8 cellular contexts compared by ENCODE assay signal in genomic region chr5:170296935-170297588, GRCh38.
A peak's percentile ranks its signal among the peaks of the same experiment; 100 is the strongest.
DNase-seq lines count a peak whose midpoint lies in the region; ATAC-seq lines count a peak whose summit lies in the region.

No MANE protein-coding gene starts in this region.

- H3K27ac ChIP-seq in muscle layer of duodenum (ENCODE audit: low read length): peak overlapping the region; percentile 88

- DNase-seq in HPDE6-E6E7 (ENCODE audit: extremely low spot score) (no peak), ACHN (no peak), NCI-H187 treated with DMSO at 0.1 percent for 48 hours (lab: John Stamatoyannopoulos, UW) (no peak)
- DNase-seq in activated CD4-positive, CD25-positive, alpha-beta regulatory T cell treated with anti-CD3 and anti-CD28 coated beads, Interleukin-2, amount 50 U/mL, for 72 hours: no peak

- ATAC-seq in GM18870 (IDR thresholded peaks at IDR 0.05; ENCODE audit: unreplicated experiment) (peak; percentile 43), HG02588 (IDR thresholded peaks at IDR 0.05; ENCODE audit: unreplicated experiment) (peak; percentile 47)

- no peaks in the 10 kb centered on the region for H3K9me3 ChIP-seq in muscle layer of duodenum (ENCODE audit: control insufficient read depth in 1 of 2, low read length in 2 of 2)

- in situ Hi-C loops in ACHN (cut with HindIII; ENCODE audit: low pct_ligation_motif_present, low pct_unique_long_range_greater_than_20kb, low sequenced_read_pairs): no loop called here

- no peaks in the 10 kb centered on the region for H3K9me3 Mint-ChIP-seq in T-helper 1 cell treated with Interleukin-12 subunit alpha and Interleukin-12 subunit beta and Interleukin-4 antibody, amounts not matched to agents 30 μg/mL and 1 μg/mL, for 36 hours

- peaks cover 64% of the 10 kb centered on the region for H3K4me1 Mint-ChIP-seq in T-helper 1 cell treated with Interleukin-12 subunit alpha and Interleukin-12 subunit beta and Interleukin-4 antibody, amounts not matched to agents 30 μg/mL and 1 μg/mL, for 36 hours (ENCODE audit: low read depth)

- peaks cover 58% of the 10 kb centered on the region for H3K36me3 Mint-ChIP-seq in T-helper 1 cell treated with Interleukin-12 subunit alpha and Interleukin-12 subunit beta and Interleukin-4 antibody, amounts not matched to agents 30 μg/mL and 1 μg/mL, for 36 hours (ENCODE audit: low read depth)

- no peaks in the 10 kb centered on the region for H3K4me1 ChIP-seq in muscle layer of duodenum (ENCODE audit: control insufficient read depth in 1 of 2, insufficient read depth in 2 of 2, low read length in 2 of 2)

- H3K27me3 ChIP-seq in muscle layer of duodenum (ENCODE audit: low read depth, low read length): no peaks in the 10 kb centered on the region

- H3K27me3 Mint-ChIP-seq in T-helper 1 cell treated with Interleukin-12 subunit alpha and Interleukin-12 subunit beta and Interleukin-4 antibody, amounts not matched to agents 30 μg/mL and 1 μg/mL, for 36 hours (ENCODE audit: low read depth): no peaks in the 10 kb centered on the region

- peak overlapping the region; percentile 87 for H3K27ac Mint-ChIP-seq in T-helper 1 cell treated with Interleukin-12 subunit alpha and Interleukin-12 subunit beta and Interleukin-4 antibody, amounts not matched to agents 30 μg/mL and 1 μg/mL, for 36 hours

- H3K4me3 ChIP-seq in muscle layer of duodenum (ENCODE audit: low read depth in 1 of 2, low read length in 2 of 2): peak overlapping the region; percentile 56 to 57

- H3K4me3 Mint-ChIP-seq in T-helper 1 cell treated with Interleukin-12 subunit alpha and Interleukin-12 subunit beta and Interleukin-4 antibody, amounts not matched to agents 30 μg/mL and 1 μg/mL, for 36 hours: peak overlapping the region; percentile 99

- no peaks in the 10 kb centered on the region for H3K36me3 ChIP-seq in muscle layer of duodenum (ENCODE audit: control insufficient read depth in 1 of 2, insufficient read depth in 2 of 2, low read length in 2 of 2)
